Comparison of ENCODE assay signal across 10 cellular contexts in the genomic region with DNA sequence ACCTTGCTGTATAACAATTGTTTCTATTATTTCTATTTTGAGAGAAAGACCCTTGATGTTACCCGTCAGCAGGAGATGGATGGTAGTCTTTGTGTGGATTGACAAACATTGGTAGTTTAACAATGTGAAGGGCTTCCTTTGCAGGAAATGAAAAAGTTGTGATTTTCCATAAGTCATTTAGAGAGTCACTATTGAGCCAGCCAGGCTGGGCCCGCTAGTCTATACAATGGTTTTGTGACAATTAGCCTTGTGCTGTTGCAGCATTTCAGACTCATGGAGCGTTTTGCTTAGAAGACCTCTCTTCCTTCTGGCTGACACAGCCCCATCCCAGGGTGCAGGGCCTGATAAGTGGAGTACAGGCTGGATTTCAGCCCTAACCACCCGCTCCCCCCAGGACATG. TPM values are rescaled to one million over a fixed set of nuclear protein-coding genes. Genes with fewer than 3 reads are reported as not detected.
A peak's percentile ranks its signal among the peaks of the same experiment; 100 is the strongest.
DNase-seq lines count a peak whose midpoint lies in the region; ATAC-seq and TF ChIP-seq lines count a peak whose summit lies in the region.
"Had no signal": no experiment of that assay in that cellular context is flagged by ENCODE, and none has a peak within 500 bp of the region (broad histone marks: within the 10 kb centered on the region; RNA-seq: fewer than 3 reads in every experiment).

No MANE protein-coding gene starts in this region.

- H3K4me1 ChIP-seq in HUES6 (ENCODE audit: control insufficient read depth, insufficient read depth, low read length), result peaks cover 59% of the 10 kb centered on the region
- H3K4me1 ChIP-seq in sigmoid colon, result peaks cover 0 to 52% (median 47%) of the 10 kb centered on the region in 4 donors

- H3K27ac Mint-ChIP-seq in endothelial cell (ENCODE audit: unreplicated experiment), result peak overlapping the region; percentile 89

- no peaks in the 10 kb centered on the region for H3K27me3 Mint-ChIP-seq in endothelial cell (ENCODE audit: unreplicated experiment)

- peaks cover 31% of the 10 kb centered on the region for H3K4me1 Mint-ChIP-seq in endothelial cell (ENCODE audit: unreplicated experiment)

- intact Hi-C loops in sigmoid colon (cut with DNase I), result no loop called here
- intact Hi-C loops in posterior cingulate gyrus (cut with DNase I), result no loop called here

- H3K9me3 ChIP-seq in HUES6 (ENCODE audit: control insufficient read depth, insufficient read depth, low read depth, low read length) (no peaks in the 10 kb centered on the region), sigmoid colon (no peaks in the 10 kb centered on the region)

- no peaks in the 10 kb centered on the region for H3K9me3 Mint-ChIP-seq in endothelial cell (ENCODE audit: unreplicated experiment)

- no peak for ATAC-seq in GM18505 (IDR thresholded peaks at IDR 0.05; ENCODE audit: unreplicated experiment)
- no peak for ATAC-seq in GM19328 (IDR thresholded peaks at IDR 0.05; ENCODE audit: unreplicated experiment)
- no peak for ATAC-seq in GM21515 (IDR thresholded peaks at IDR 0.05; ENCODE audit: unreplicated experiment)

- no peak overlapping the region for H3K4me3 Mint-ChIP-seq in endothelial cell (ENCODE audit: unreplicated experiment)

- TF ChIP-seq CTCF in endothelial cell (IDR thresholded peaks at IDR 0.05; ENCODE audit: unreplicated experiment), result no peak
- TF ChIP-seq CTCF in sigmoid colon (IDR thresholded peaks at IDR 0.05), result no peak

- no peak overlapping the region for H3K4me3 ChIP-seq in HUES6 (ENCODE audit: low read depth, low read length)
- H3K4me3 ChIP-seq in sigmoid colon, result no peak overlapping the region
- H3K4me3 ChIP-seq: dorsolateral prefrontal cortex had no signal

- no peak for DNase-seq in endothelial cell (ENCODE audit: low spot score)
- DNase-seq in sigmoid colon, result no peak
- DNase-seq in posterior cingulate gyrus, result no peak
- no peak for DNase-seq in SK-N-DZ (ENCODE audit: low spot score)
- DNase-seq: dorsolateral prefrontal cortex, NCI-H1694 treated with DMSO at 0.1 percent for 48 hours had no signal

- peaks cover 5% of the 10 kb centered on the region; the same call in 1 of the 2 replicates for H3K36me3 ChIP-seq in HUES6 (ENCODE audit: control insufficient read depth, insufficient read depth, low read length)
- no peaks in the 10 kb centered on the region for H3K36me3 ChIP-seq in sigmoid colon

- H3K9ac ChIP-seq in HUES6 (ENCODE audit: low read length), result no peak overlapping the region

- no peaks in the 10 kb centered on the region for H3K27me3 ChIP-seq in HUES6 (ENCODE audit: control insufficient read depth, insufficient read depth, low read length)
- no peaks in the 10 kb centered on the region for H3K27me3 ChIP-seq in sigmoid colon
- H3K27me3 ChIP-seq: dorsolateral prefrontal cortex had no signal

- TF ChIP-seq POLR2A in GM18505 (IDR thresholded peaks at IDR 0.05; ENCODE audit: borderline replicate concordance, extremely low read depth, insufficient read depth, insufficient read length), result peak; percentile 24
- no peak for TF ChIP-seq POLR2A in sigmoid colon (IDR thresholded peaks at IDR 0.05)

- 79 to 82% methylated on average over 4 of the region's 4 CpGs for WGBS in sigmoid colon, 2 donors

- TF ChIP-seq EP300 in sigmoid colon (IDR thresholded peaks at IDR 0.05), result no peak

- H3K36me3 Mint-ChIP-seq in endothelial cell (ENCODE audit: low read depth, unreplicated experiment), result no peaks in the 10 kb centered on the region

- H3K27ac ChIP-seq in HUES6 (ENCODE audit: low read depth, low read length) (peak overlapping the region; percentile 17; the same call in 1 of the 2 replicates), sigmoid colon (peak overlapping the region; percentile 23 to 61 (median 41))

RNA-seq across cellular contexts. Expression of a gene that starts 18.3 kb away (rescaled TPM):
- 249 TPM for total RNA-seq in endothelial cell (ENCODE audit: unreplicated experiment)
- total RNA-seq in sigmoid colon, result 100 to 1,000 TPM; 234 to 299 (median 263) TPM
- 10 to 100 TPM; 17.6 to 69.4 (median 19.2) TPM for polyA plus RNA-seq in sigmoid colon
- 155 and 160 TPM in 2 replicates for polyA plus RNA-seq in SK-N-DZ (2014; cell fraction: cytosol; rRNA removed)
- polyA plus RNA-seq in SK-N-DZ (2014; cell fraction: nucleus; rRNA removed), result 232 and 278 TPM in 2 replicates
